In genomic region chr4:139452000-139452399, GRCh38 we compare ENCODE assay signal across 11 cellular contexts. TPM values are rescaled to one million over a fixed set of nuclear protein-coding genes. Genes with fewer than 3 reads are reported as not detected.
DNase-seq lines count a peak whose midpoint lies in the region; ATAC-seq and TF ChIP-seq lines count a peak whose summit lies in the region.
"Had no signal": no experiment of that assay in that cellular context is flagged by ENCODE, and none has a peak within 500 bp of the region (broad histone marks: within the 10 kb centered on the region; RNA-seq: fewer than 3 reads in every experiment).

No MANE protein-coding gene starts in this region.

- no peaks in the 10 kb centered on the region for H3K27me3 ChIP-seq in thoracic aorta (replicated peaks; ENCODE audit: insufficient read depth)
- H3K27me3 ChIP-seq: esophagus muscularis mucosa had no signal

- DNase-seq in activated naive CD4-positive, alpha-beta T cell treated with anti-CD3 and anti-CD28 coated beads for 36 hours = no peak
- no peak for DNase-seq in activated naive CD4-positive, alpha-beta T cell (lab: John Stamatoyannopoulos, UW)
- DNase-seq in activated CD4-positive, alpha-beta memory T cell treated with anti-CD3 and anti-CD28 coated beads, Interleukin-2, amount 10 ng/mL, durations not matched to agents 7 days and 5 days = no peak
- DNase-seq in glutamatergic neuron (no peak), thoracic aorta (ENCODE audit: low spot score) (no peak), NCI-H1092 (lab: John Stamatoyannopoulos, UW) (no peak), kidney tubule cell (ENCODE audit: low spot score) (no peak), NCI-H69 (lab: John Stamatoyannopoulos, UW) (no peak)
- DNase-seq: C1 segment of cervical spinal cord, NCI-H2081 treated with DMSO at 0.1 percent for 48 hours had no signal

- H3K36me3 ChIP-seq in thoracic aorta = no peaks in the 10 kb centered on the region
- H3K36me3 ChIP-seq: esophagus muscularis mucosa had no signal

- ATAC-seq in thoracic aorta (ENCODE audit: insufficient number of reproducible peaks, low FRiP score, low read depth) = no peak

- H3K4me1 Mint-ChIP-seq in activated naive CD4-positive, alpha-beta T cell treated with anti-CD3 and anti-CD28 coated beads for 36 hours (ENCODE audit: low read depth) = peaks cover 35% of the 10 kb centered on the region
- peaks cover 45% of the 10 kb centered on the region for H3K4me1 Mint-ChIP-seq in activated CD4-positive, alpha-beta memory T cell treated with anti-CD3 and anti-CD28 coated beads, Interleukin-2, amount 10 ng/mL, durations not matched to agents 7 days and 5 days
- H3K4me1 Mint-ChIP-seq in glutamatergic neuron (ENCODE audit: low read depth, unreplicated experiment) = peaks cover 13% of the 10 kb centered on the region

- peaks cover 2% of the 10 kb centered on the region for H3K36me3 Mint-ChIP-seq in activated naive CD4-positive, alpha-beta T cell treated with anti-CD3 and anti-CD28 coated beads for 36 hours (ENCODE audit: low read depth)
- peaks cover 13% of the 10 kb centered on the region for H3K36me3 Mint-ChIP-seq in activated CD4-positive, alpha-beta memory T cell treated with anti-CD3 and anti-CD28 coated beads, Interleukin-2, amount 10 ng/mL, durations not matched to agents 7 days and 5 days (ENCODE audit: low read depth)
- H3K36me3 Mint-ChIP-seq in glutamatergic neuron (ENCODE audit: unreplicated experiment) = peaks cover 11% of the 10 kb centered on the region

- H3K27ac ChIP-seq in thoracic aorta = no peak overlapping the region

- intact Hi-C loops in activated naive CD4-positive, alpha-beta T cell treated with anti-CD3 and anti-CD28 coated beads for 36 hours (cut with micrococcal nuclease) = loop anchor here (2.0 to 5.0 kb wide), 2 partner anchors 645 to 920 kb away; partner anchors contain the start of gene SCOC

- H3K4me3 ChIP-seq in thoracic aorta = peak overlapping the region; percentile 93

- no peaks in the 10 kb centered on the region for H3K9me3 ChIP-seq in thoracic aorta
- H3K9me3 ChIP-seq: esophagus muscularis mucosa had no signal

- no peaks in the 10 kb centered on the region for H3K9me3 Mint-ChIP-seq in activated naive CD4-positive, alpha-beta T cell treated with anti-CD3 and anti-CD28 coated beads for 36 hours
- H3K9me3 Mint-ChIP-seq in activated CD4-positive, alpha-beta memory T cell treated with anti-CD3 and anti-CD28 coated beads, Interleukin-2, amount 10 ng/mL, durations not matched to agents 7 days and 5 days = no peaks in the 10 kb centered on the region
- peaks cover 18% of the 10 kb centered on the region for H3K9me3 Mint-ChIP-seq in glutamatergic neuron (ENCODE audit: unreplicated experiment)

- H3K4me3 Mint-ChIP-seq in activated naive CD4-positive, alpha-beta T cell treated with anti-CD3 and anti-CD28 coated beads for 36 hours = peak overlapping the region; percentile 97
- peak overlapping the region; percentile 93 for H3K4me3 Mint-ChIP-seq in activated CD4-positive, alpha-beta memory T cell treated with anti-CD3 and anti-CD28 coated beads, Interleukin-2, amount 10 ng/mL, durations not matched to agents 7 days and 5 days
- peak overlapping the region; percentile 98 for H3K4me3 Mint-ChIP-seq in glutamatergic neuron (ENCODE audit: unreplicated experiment)

- POLR2A ChIA-PET in activated CD4-positive, alpha-beta memory T cell treated with anti-CD3 and anti-CD28 coated beads, Interleukin-2, amount 10 ng/mL, durations not matched to agents 7 days and 5 days (lab: Charles Lee) = interaction anchor here (1.4 to 1.5 kb wide), 2 partner anchors 206 to 431 kb away, joined by 3 to 4 read pairs; no protein-coding TSS in a partner anchor

- H3K27ac Mint-ChIP-seq in activated naive CD4-positive, alpha-beta T cell treated with anti-CD3 and anti-CD28 coated beads for 36 hours = peak overlapping the region; percentile 98
- H3K27ac Mint-ChIP-seq in activated CD4-positive, alpha-beta memory T cell treated with anti-CD3 and anti-CD28 coated beads, Interleukin-2, amount 10 ng/mL, durations not matched to agents 7 days and 5 days = peak overlapping the region; percentile 100
- H3K27ac Mint-ChIP-seq in glutamatergic neuron (ENCODE audit: unreplicated experiment) = no peak overlapping the region

- TF ChIP-seq CTCF in glutamatergic neuron (IDR thresholded peaks at IDR 0.05; ENCODE audit: partially characterized antibody, unreplicated experiment) = no peak
- TF ChIP-seq CTCF in thoracic aorta (IDR thresholded peaks at IDR 0.05) = no peak

- CTCF ChIA-PET in activated naive CD4-positive, alpha-beta T cell treated with anti-CD3 and anti-CD28 coated beads for 36 hours (lab: Charles Lee) = interaction anchor here (0.6 kb wide), 1 partner anchor 117 kb away, joined by 3 read pairs; no protein-coding TSS in a partner anchor
- CTCF ChIA-PET in activated CD4-positive, alpha-beta memory T cell treated with anti-CD3 and anti-CD28 coated beads, Interleukin-2, amount 10 ng/mL, durations not matched to agents 7 days and 5 days (lab: Charles Lee) = interaction anchor here (1.6 kb wide), 1 partner anchor 105 kb away, joined by 5 read pairs; no protein-coding TSS in a partner anchor

- peaks cover 18 to 33% of the 10 kb centered on the region in 2 donors for H3K4me1 ChIP-seq in thoracic aorta (ENCODE audit: control insufficient read depth in 1 of 2, low read depth in 2 of 2)

- no peaks in the 10 kb centered on the region for H3K27me3 Mint-ChIP-seq in activated naive CD4-positive, alpha-beta T cell treated with anti-CD3 and anti-CD28 coated beads for 36 hours (ENCODE audit: low read depth)
- no peaks in the 10 kb centered on the region for H3K27me3 Mint-ChIP-seq in activated CD4-positive, alpha-beta memory T cell treated with anti-CD3 and anti-CD28 coated beads, Interleukin-2, amount 10 ng/mL, durations not matched to agents 7 days and 5 days
- H3K27me3 Mint-ChIP-seq in glutamatergic neuron (ENCODE audit: unreplicated experiment) = no peaks in the 10 kb centered on the region

RNA-seq across cellular contexts. Expression of gene RAB33B, which starts 1.9 kb away (rescaled TPM):
- total RNA-seq in activated naive CD4-positive, alpha-beta T cell treated with anti-CD3 and anti-CD28 coated beads for 36 hours = 1 to 10 TPM; 8.0 TPM
- 1 to 10 TPM; 7.0 to 7.6 TPM for total RNA-seq in activated CD4-positive, alpha-beta memory T cell treated with anti-CD3 and anti-CD28 coated beads, Interleukin-2, amount 10 ng/mL, durations not matched to agents 7 days and 5 days
- total RNA-seq in glutamatergic neuron (ENCODE audit: unreplicated experiment) (5.0 TPM), thoracic aorta (10 to 100 TPM in 1 of 2 donors, 1 to 10 TPM in 1; 8.7 to 14.2 TPM)
